In genomic region chr1:34162852-34163766, GRCh38 we compare ENCODE assay signal across 8 cellular contexts. TPM values are rescaled to one million over a fixed set of nuclear protein-coding genes. Genes with fewer than 3 reads are reported as not detected.
DNase-seq lines count a peak whose midpoint lies in the region; ATAC-seq and TF ChIP-seq lines count a peak whose summit lies in the region.

No MANE protein-coding gene starts in this region.

- no peak for TF ChIP-seq EP300 in neural cell (conservative IDR thresholded peaks at IDR 0.05; ENCODE audit: poor library complexity, severe bottlenecking)

- H3K4me3 Mint-ChIP-seq in activated CD8-positive, alpha-beta T cell treated with anti-CD3 and anti-CD28 coated beads, Interleukin-2, amount 10 ng/mL, durations not matched to agents 7 days and 5 days, result peak overlapping the region; percentile 53

- H3K27ac ChIP-seq in neural cell (ENCODE audit: low read length), result peak overlapping the region; percentile 28

- DNase-seq in CMK (ENCODE audit: low read depth) (peak; percentile 22), M059J (ENCODE audit: low read depth) (peak; percentile 97), foreskin melanocyte (peak; percentile 20), KG1 (lab: John Stamatoyannopoulos, UW) (no peak)
- peak; percentile 30 for DNase-seq in activated CD8-positive, alpha-beta T cell treated with anti-CD3 and anti-CD28 coated beads, Interleukin-2, amount 10 ng/mL, durations not matched to agents 7 days and 5 days

- peaks cover 30% of the 10 kb centered on the region for H3K27me3 ChIP-seq in neural cell (ENCODE audit: insufficient read depth, low read depth, low read length)

- no peaks in the 10 kb centered on the region for H3K79me2 ChIP-seq in neural cell (replicated peaks; ENCODE audit: insufficient read depth, low read length)

- H3K4me2 ChIP-seq in neural cell (ENCODE audit: low read length), result peak overlapping the region; percentile 82

- no peaks in the 10 kb centered on the region for H3F3A ChIP-seq in neural cell (ENCODE audit: insufficient read depth, low read length, poor library complexity, severe bottlenecking)

- ATAC-seq in GM19324 (IDR thresholded peaks at IDR 0.05; ENCODE audit: low FRiP score, unreplicated experiment) (peak; percentile 70), HG02884 (IDR thresholded peaks at IDR 0.05; ENCODE audit: unreplicated experiment) (no peak)
- peak; percentile 74 for ATAC-seq in activated CD8-positive, alpha-beta T cell treated with anti-CD3 and anti-CD28 coated beads, Interleukin-2, amount 10 ng/mL, durations not matched to agents 7 days and 5 days

- POLR2A ChIA-PET in activated CD8-positive, alpha-beta T cell treated with anti-CD3 and anti-CD28 coated beads, Interleukin-2, amount 10 ng/mL, durations not matched to agents 7 days and 5 days (lab: Charles Lee), result no interaction called here

- H4K20me1 ChIP-seq in neural cell (ENCODE audit: insufficient read depth), result no peaks in the 10 kb centered on the region

- H3K27ac Mint-ChIP-seq in activated CD8-positive, alpha-beta T cell treated with anti-CD3 and anti-CD28 coated beads, Interleukin-2, amount 10 ng/mL, durations not matched to agents 7 days and 5 days, result no peak overlapping the region

- no peaks in the 10 kb centered on the region for H3K36me3 ChIP-seq in neural cell (ENCODE audit: insufficient read depth, low read length)

- peak overlapping the region; percentile 27 for H2AFZ ChIP-seq in neural cell (ENCODE audit: low read depth, low read length)

- H3K9me2 ChIP-seq in neural cell (ENCODE audit: insufficient read depth, low read length), result no peaks in the 10 kb centered on the region

- H3K4me3 ChIP-seq in neural cell (ENCODE audit: low read length), result peak overlapping the region; percentile 96

- H3K9ac ChIP-seq in neural cell (ENCODE audit: low read length), result peak overlapping the region; percentile 83

- H3K27me3 Mint-ChIP-seq in activated CD8-positive, alpha-beta T cell treated with anti-CD3 and anti-CD28 coated beads, Interleukin-2, amount 10 ng/mL, durations not matched to agents 7 days and 5 days (ENCODE audit: low read depth), result peaks cover 51% of the 10 kb centered on the region

- H3K9me3 Mint-ChIP-seq in activated CD8-positive, alpha-beta T cell treated with anti-CD3 and anti-CD28 coated beads, Interleukin-2, amount 10 ng/mL, durations not matched to agents 7 days and 5 days (ENCODE audit: insufficient read depth), result no peaks in the 10 kb centered on the region

- H3K4me1 Mint-ChIP-seq in activated CD8-positive, alpha-beta T cell treated with anti-CD3 and anti-CD28 coated beads, Interleukin-2, amount 10 ng/mL, durations not matched to agents 7 days and 5 days (ENCODE audit: low read depth), result peaks cover 12% of the 10 kb centered on the region

- TF ChIP-seq RAD21 in neural cell (conservative IDR thresholded peaks at IDR 0.05), result peak; percentile 96

- no peaks in the 10 kb centered on the region for H3K9me3 ChIP-seq in neural cell (ENCODE audit: low read length)

- CTCF ChIA-PET in activated CD8-positive, alpha-beta T cell treated with anti-CD3 and anti-CD28 coated beads, Interleukin-2, amount 10 ng/mL, durations not matched to agents 7 days and 5 days (lab: Charles Lee), result interaction anchor here (1.3 to 2.2 kb wide), 2 partner anchors 150 to 530 kb away, joined by 3 to 16 read pairs; no protein-coding TSS in a partner anchor

- TF ChIP-seq CTCF in neural cell (IDR thresholded peaks at IDR 0.05; ENCODE audit: poor library complexity, severe bottlenecking), result peak; percentile 96

- H3K36me3 Mint-ChIP-seq in activated CD8-positive, alpha-beta T cell treated with anti-CD3 and anti-CD28 coated beads, Interleukin-2, amount 10 ng/mL, durations not matched to agents 7 days and 5 days (ENCODE audit: low read depth), result peaks cover 2% of the 10 kb centered on the region

TF ChIP-seq in neural cell, 6 proteins besides CTCF, POLR2A, EP300 and RAD21:
- TF ChIP-seq MXI1 (conservative IDR thresholded peaks at IDR 0.05; ENCODE audit: poor library complexity, severe bottlenecking), result peak; percentile 55
- TF ChIP-seq TAF1 (IDR thresholded peaks at IDR 0.05; ENCODE audit: low read depth), result peak; percentile 51
- TF ChIP-seq POLR2AphosphoS5 (IDR thresholded peaks at IDR 0.05), result no peak
- no peak for TF ChIP-seq EZH2 (IDR thresholded peaks at IDR 0.05; ENCODE audit: borderline replicate concordance, insufficient read depth, low read length, poor library complexity, severe bottlenecking)
- peak; percentile 95 for TF ChIP-seq SMC3 (conservative IDR thresholded peaks at IDR 0.05; ENCODE audit: poor library complexity)
- no peak for TF ChIP-seq REST (IDR thresholded peaks at IDR 0.05; ENCODE audit: borderline replicate concordance)
TF ChIP-seq in neural cell: peak in this region for 3.

RNA-seq across cellular contexts. Expression of gene CSMD2, which starts 1.9 kb away (rescaled TPM):
- 11.8 and 23.0 TPM in 2 replicates for total RNA-seq in M059J (2014; rRNA removed; shearing (Covaris generic))
- total RNA-seq in activated CD8-positive, alpha-beta T cell treated with anti-CD3 and anti-CD28 coated beads, Interleukin-2, amount 10 ng/mL, durations not matched to agents 7 days and 5 days, result not detected
- polyA plus RNA-seq in neural cell, result 9.6 and 14.1 TPM in 2 replicates
- polyA minus RNA-seq in neural cell, result 32.6 and 39.2 TPM in 2 replicates

RNA-seq across cellular contexts. Expression of gene C1orf94, which starts 13.6 kb away (rescaled TPM):
- total RNA-seq in M059J (2014; rRNA removed; shearing (Covaris generic)), result 3.7 and 4.0 TPM in 2 replicates
- not detected for total RNA-seq in activated CD8-positive, alpha-beta T cell treated with anti-CD3 and anti-CD28 coated beads, Interleukin-2, amount 10 ng/mL, durations not matched to agents 7 days and 5 days
- 0.72 TPM in 1 of 2 replicates, not detected in the other for polyA plus RNA-seq in neural cell
- not detected in 2 replicates for polyA minus RNA-seq in neural cell

Comparison
In these comparisons a context has a peak if more than half of its experiments do, and no peak if none do; other contexts are left out.
1. RNA of gene CSMD2, which starts 1.9 kb away (total RNA-seq): 11.8 to 23.0 TPM in M059J; not detected in activated CD8-positive, alpha-beta T cell treated with anti-CD3 and anti-CD28 coated beads, Interleukin-2, amount 10 ng/mL, durations not matched to agents 7 days and 5 days; every median in the first group is over 10 times any median in the second.